In the genomic region with DNA sequence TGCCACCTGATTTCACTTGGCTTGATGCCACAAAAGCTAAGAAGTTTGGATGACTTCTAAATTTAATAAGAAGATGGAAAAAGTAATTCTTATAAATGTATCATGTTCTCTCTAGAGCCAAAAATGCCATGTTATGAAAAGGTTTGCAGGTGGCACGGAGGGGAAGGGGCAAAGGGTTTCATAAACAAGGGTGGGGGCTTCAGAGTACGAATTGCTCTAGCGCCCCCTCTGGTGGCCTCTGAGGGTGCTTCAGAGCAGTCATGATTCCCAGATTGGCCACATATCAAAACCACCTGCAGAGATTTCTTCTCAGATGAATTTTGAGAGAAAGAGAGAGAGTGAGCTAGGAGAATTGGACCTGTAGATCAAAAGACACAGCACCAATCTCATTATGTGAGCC, we compare ENCODE assay signal across 11 cellular contexts.
A peak's percentile ranks its signal among the peaks of the same experiment; 100 is the strongest.
DNase-seq lines count a peak whose midpoint lies in the region; ATAC-seq and TF ChIP-seq lines count a peak whose summit lies in the region.
"Had no signal": no experiment of that assay in that cellular context is flagged by ENCODE, and none has a peak within 500 bp of the region (broad histone marks: within the 10 kb centered on the region; RNA-seq: fewer than 3 reads in every experiment).

No MANE protein-coding gene starts in this region.

- no TSS peak for BruUV-seq in PC-3 (replicated peaks; lab: Mats Ljungman, UMichigan)

- no peaks in the 10 kb centered on the region for H3K27me3 Mint-ChIP-seq in glutamatergic neuron (ENCODE audit: unreplicated experiment)

- CTCF ChIA-PET in PC-3 (lab: Charles Lee): no interaction called here

- no peaks in the 10 kb centered on the region for H3K36me3 Mint-ChIP-seq in glutamatergic neuron (ENCODE audit: unreplicated experiment)

- H3K9me3 ChIP-seq in PC-3 (ENCODE audit: low read length) (no peaks in the 10 kb centered on the region), tibial artery (no peaks in the 10 kb centered on the region)

- no peak for DNase-seq in AG10803 (ENCODE audit: low read depth)
- no peak for DNase-seq in GM12864 (ENCODE audit: low read depth)
- DNase-seq in PC-3: no peak
- DNase-seq in glutamatergic neuron: peak; percentile 52
- DNase-seq in tibial artery: no peak
- no peak for DNase-seq in AG20443 (ENCODE audit: low spot score)
- no peak for DNase-seq in activated effector memory CD4-positive, alpha-beta T cell treated with anti-CD3 and anti-CD28 coated beads, Interleukin-2, amount 50 U/mL, for 16 hours
- DNase-seq: caudate nucleus; stimulated activated naive CD4-positive, alpha-beta T cell treated with Interleukin-2 at 50 U/mL for 16 hours had no signal

- H3K4me3 Mint-ChIP-seq in glutamatergic neuron (ENCODE audit: unreplicated experiment): no peak overlapping the region
- H3K4me3 Mint-ChIP-seq: T-helper 1 cell treated with Interleukin-12 subunit alpha and Interleukin-12 subunit beta and Interleukin-4 antibody, amounts not matched to agents 30 μg/mL and 1 μg/mL, for 36 hours had no signal

- H4K20me1 ChIP-seq in PC-3 (ENCODE audit: low read length): no peaks in the 10 kb centered on the region

- intact Hi-C loops in PC-3 (cut with micrococcal nuclease): no loop called here
- intact Hi-C loops in tibial artery (cut with DNase I; ENCODE audit: low total_unique reads): no loop called here

- H2AFZ ChIP-seq in PC-3 (ENCODE audit: low read length): no peak overlapping the region

- H3K4me1 Mint-ChIP-seq in glutamatergic neuron (ENCODE audit: low read depth, unreplicated experiment): peaks cover 11% of the 10 kb centered on the region

- POLR2A ChIA-PET in PC-3 (lab: Charles Lee; ENCODE audit: unreplicated experiment): no interaction called here

- H3K36me3 ChIP-seq in PC-3 (ENCODE audit: low read depth, low read length) (no peaks in the 10 kb centered on the region), tibial artery (no peaks in the 10 kb centered on the region)

- H3K79me2 ChIP-seq in PC-3 (ENCODE audit: low read length): no peaks in the 10 kb centered on the region

- H3K9me2 ChIP-seq in PC-3 (replicated peaks; ENCODE audit: low read length): no peaks in the 10 kb centered on the region

- no peak overlapping the region for H3K9ac ChIP-seq in PC-3 (ENCODE audit: low read length)

- no peak overlapping the region for H3K27ac Mint-ChIP-seq in glutamatergic neuron (ENCODE audit: unreplicated experiment)
- H3K27ac Mint-ChIP-seq: T-helper 1 cell treated with Interleukin-12 subunit alpha and Interleukin-12 subunit beta and Interleukin-4 antibody, amounts not matched to agents 30 μg/mL and 1 μg/mL, for 36 hours had no signal

- TF ChIP-seq CTCF in AG10803 (conservative IDR thresholded peaks at IDR 0.05; ENCODE audit: low read length) (peak; percentile 30; the same call in 1 of the 2 replicates), GM12864 (IDR thresholded peaks at IDR 0.05; ENCODE audit: low read depth, low read length, missing control alignments) (peak; percentile 48), PC-3 (conservative IDR thresholded peaks at IDR 0.05; ENCODE audit: low read depth, low read length) (peak; percentile 48), glutamatergic neuron (IDR thresholded peaks at IDR 0.05; ENCODE audit: partially characterized antibody, unreplicated experiment) (peak; percentile 71), tibial artery (IDR thresholded peaks at IDR 0.05) (no peak)

- H3K4me2 ChIP-seq in PC-3 (ENCODE audit: low read length): no peak overlapping the region

- ATAC-seq in PC-3 (no peak), GM21390 (IDR thresholded peaks at IDR 0.05; ENCODE audit: unreplicated experiment) (no peak)

- H3K4me3 ChIP-seq in AG10803 (ENCODE audit: low read length) (no peak overlapping the region), GM12864 (ENCODE audit: low read depth, low read length) (no peak overlapping the region), PC-3 (ENCODE audit: low read length) (no peak overlapping the region), tibial artery (no peak overlapping the region)

- no peaks in the 10 kb centered on the region for H3K4me1 ChIP-seq in PC-3 (ENCODE audit: insufficient read depth, low read length)
- H3K4me1 ChIP-seq in tibial artery: no peaks in the 10 kb centered on the region

- peaks cover 29% of the 10 kb centered on the region for H3K27me3 ChIP-seq in PC-3 (ENCODE audit: low read length)
- H3K27me3 ChIP-seq in tibial artery: no peaks in the 10 kb centered on the region

- H3K9me3 Mint-ChIP-seq in glutamatergic neuron (ENCODE audit: unreplicated experiment): peaks cover 4% of the 10 kb centered on the region
- H3K9me3 Mint-ChIP-seq: T-helper 1 cell treated with Interleukin-12 subunit alpha and Interleukin-12 subunit beta and Interleukin-4 antibody, amounts not matched to agents 30 μg/mL and 1 μg/mL, for 36 hours had no signal

- no peaks in the 10 kb centered on the region for H3F3A ChIP-seq in PC-3 (ENCODE audit: low read length, unreplicated experiment)

- no peak overlapping the region for H3K27ac ChIP-seq in PC-3 (ENCODE audit: low read length)
- H3K27ac ChIP-seq in tibial artery: no peak overlapping the region

Comparison
In these comparisons a context has a peak if more than half of its experiments do, and no peak if none do; other contexts are left out.
1. CTCF ChIP-seq: peak in AG10803 (single experiment), GM12864 (single experiment), PC-3 (single experiment) and glutamatergic neuron (single experiment); none in tibial artery (0 of 2).